9 cellular contexts compared by ENCODE assay signal in the genomic region with DNA sequence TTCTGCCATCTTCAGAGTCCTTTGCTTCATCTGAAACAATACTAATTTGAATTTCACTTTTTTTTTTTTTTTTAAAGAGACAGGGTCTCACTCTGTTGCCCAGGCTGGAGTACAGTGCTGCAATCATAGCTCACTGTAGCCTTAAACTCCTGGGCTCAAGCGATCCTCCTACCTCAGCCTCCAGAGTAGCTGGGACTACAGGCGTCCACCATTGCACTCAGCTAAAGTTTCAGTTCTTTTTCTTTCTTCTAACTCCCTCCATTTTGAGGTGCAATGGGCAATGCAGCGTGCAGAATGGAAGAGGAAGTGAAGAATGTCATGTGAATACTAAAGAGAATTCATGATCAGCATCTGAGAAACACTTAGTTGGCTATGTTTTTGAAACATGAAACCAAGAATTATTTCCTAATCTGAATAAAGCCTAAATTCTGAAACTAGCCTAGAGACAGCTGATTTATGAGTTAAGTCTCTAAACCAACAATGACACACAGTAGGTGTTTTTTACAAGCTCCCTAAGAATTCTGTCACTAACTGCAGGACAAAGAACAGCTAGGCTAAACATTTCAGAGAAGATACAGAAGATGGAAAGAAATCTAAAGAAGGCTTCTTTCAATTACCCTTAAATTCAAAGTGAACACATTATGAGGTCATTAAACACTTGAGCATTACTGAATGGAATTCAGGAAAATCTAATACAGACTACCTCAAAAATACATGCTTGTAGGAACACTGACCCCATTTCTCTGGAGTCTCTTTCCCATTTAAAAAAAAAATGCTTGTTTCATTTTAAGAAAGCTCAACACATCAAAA. TPM values are rescaled to one million over a fixed set of nuclear protein-coding genes. Genes with fewer than 3 reads are reported as not detected.
DNase-seq lines count a peak whose midpoint lies in the region; ATAC-seq and TF ChIP-seq lines count a peak whose summit lies in the region.
"Had no signal": no experiment of that assay in that cellular context is flagged by ENCODE, and none has a peak within 500 bp of the region (broad histone marks: within the 10 kb centered on the region; RNA-seq: fewer than 3 reads in every experiment).

No MANE protein-coding gene starts in this region.

- peaks cover 98% of the 10 kb centered on the region for H3K36me3 Mint-ChIP-seq in CD4-positive, alpha-beta T cell (ENCODE audit: low read depth)
- H3K36me3 Mint-ChIP-seq in dendritic cell treated with granulocyte-macrophage colony-stimulating factor and Interleukin-4, amounts not matched to agents 40 ng/mL and 50 ng/mL, for 4 days (ENCODE audit: low read depth) = peaks cover 81% of the 10 kb centered on the region
- H3K36me3 Mint-ChIP-seq in immature natural killer cell = peaks cover 19 to 50% (median 26%) of the 10 kb centered on the region in 3 donors
- H3K36me3 Mint-ChIP-seq in CD8-positive, alpha-beta T cell = peaks cover 72% of the 10 kb centered on the region

- no peak for TF ChIP-seq CTCF in CD4-positive, alpha-beta T cell (IDR thresholded peaks at IDR 0.05)
- TF ChIP-seq CTCF in CD8-positive, alpha-beta T cell (IDR thresholded peaks at IDR 0.05) = no peak
- TF ChIP-seq CTCF in colonic mucosa (IDR thresholded peaks at IDR 0.05) = no peak

- peak overlapping the region in 1 of 2 donors; percentile 17 for H3K9ac ChIP-seq in colonic mucosa (ENCODE audit: low read depth in 2 of 2, low read length in 2 of 2)

- no peak overlapping the region for H3K4me3 ChIP-seq in CD8-positive, alpha-beta T cell (ENCODE audit: low read depth, low read length)
- no peak overlapping the region for H3K4me3 ChIP-seq in colonic mucosa

- H3K4me1 Mint-ChIP-seq in CD4-positive, alpha-beta T cell (ENCODE audit: low read depth) = peaks cover 44% of the 10 kb centered on the region
- peaks cover 37% of the 10 kb centered on the region for H3K4me1 Mint-ChIP-seq in dendritic cell treated with granulocyte-macrophage colony-stimulating factor and Interleukin-4, amounts not matched to agents 40 ng/mL and 50 ng/mL, for 4 days (ENCODE audit: low read depth)
- peaks cover 17 to 22% of the 10 kb centered on the region in 2 donors for H3K4me1 Mint-ChIP-seq in immature natural killer cell
- peaks cover 20% of the 10 kb centered on the region for H3K4me1 Mint-ChIP-seq in CD8-positive, alpha-beta T cell (ENCODE audit: low read depth)

- peaks cover 11% of the 10 kb centered on the region for H3K4me1 ChIP-seq in CD8-positive, alpha-beta T cell (ENCODE audit: insufficient read depth, low read length)
- H3K4me1 ChIP-seq in colonic mucosa = no peaks in the 10 kb centered on the region

- H3K9me3 ChIP-seq in CD4-positive, alpha-beta T cell (ENCODE audit: control insufficient read depth, low read length) = no peaks in the 10 kb centered on the region
- H3K9me3 ChIP-seq in CD8-positive, alpha-beta T cell (ENCODE audit: low read length) = no peaks in the 10 kb centered on the region
- no peaks in the 10 kb centered on the region for H3K9me3 ChIP-seq in colonic mucosa

- H3K36me3 ChIP-seq in CD8-positive, alpha-beta T cell (ENCODE audit: insufficient read depth, low read length) = peaks cover 9% of the 10 kb centered on the region
- H3K36me3 ChIP-seq in colonic mucosa = peaks cover 5% of the 10 kb centered on the region

- CTCF ChIA-PET in CD4-positive, alpha-beta T cell (lab: Charles Lee) = interaction anchor here (1.8 to 4.7 kb wide), 2 partner anchors 26 to 157 kb away, joined by 7 to 14 read pairs; no protein-coding TSS in a partner anchor
- CTCF ChIA-PET in CD8-positive, alpha-beta T cell (lab: Charles Lee) = interaction anchor here (0.7 to 2.4 kb wide), 11 partner anchors 10 to 725 kb away, joined by 3 to 7 read pairs (median 4); no protein-coding TSS in a partner anchor

- no peak for DNase-seq in CD4-positive, alpha-beta T cell
- DNase-seq in immature natural killer cell (no peak), NCI-H446 (lab: John Stamatoyannopoulos, UW) (no peak), colonic mucosa (no peak)
- no peak for DNase-seq in CD8-positive, alpha-beta T cell

- no peaks in the 10 kb centered on the region for H3K27me3 ChIP-seq in CD4-positive, alpha-beta T cell (ENCODE audit: control insufficient read depth, insufficient read depth, low read length)
- H3K27me3 ChIP-seq in CD8-positive, alpha-beta T cell (ENCODE audit: insufficient read depth, low read length) = no peaks in the 10 kb centered on the region
- no peaks in the 10 kb centered on the region for H3K27me3 ChIP-seq in colonic mucosa

- peak; percentile 40 for ATAC-seq in CD4-positive, alpha-beta T cell (ENCODE audit: poor library complexity)
- ATAC-seq in GM19467 (IDR thresholded peaks at IDR 0.05; ENCODE audit: unreplicated experiment) (peak; percentile 73), HG03460 (IDR thresholded peaks at IDR 0.05; ENCODE audit: unreplicated experiment) (peak; percentile 85)
- no peak for ATAC-seq in CD8-positive, alpha-beta T cell

- H3K9me3 Mint-ChIP-seq in CD4-positive, alpha-beta T cell = no peaks in the 10 kb centered on the region
- H3K9me3 Mint-ChIP-seq in dendritic cell treated with granulocyte-macrophage colony-stimulating factor and Interleukin-4, amounts not matched to agents 40 ng/mL and 50 ng/mL, for 4 days = no peaks in the 10 kb centered on the region
- H3K9me3 Mint-ChIP-seq in immature natural killer cell = no peaks in the 10 kb centered on the region
- H3K9me3 Mint-ChIP-seq in CD8-positive, alpha-beta T cell = no peaks in the 10 kb centered on the region
- H3K9me3 Mint-ChIP-seq: activated naive CD4-positive, alpha-beta T cell treated with anti-CD3 and anti-CD28 coated beads, Interleukin-2, amount 50 U/mL, for 72 hours had no signal

- POLR2A ChIA-PET in CD4-positive, alpha-beta T cell (lab: Charles Lee) = interaction anchor here (0.6 to 1.5 kb wide), 7 partner anchors 9 to 46 kb away, joined by 3 to 9 read pairs (median 4); no protein-coding TSS in a partner anchor
- POLR2A ChIA-PET in CD8-positive, alpha-beta T cell (lab: Charles Lee) = interaction anchor here (0.6 to 1.1 kb wide), 2 partner anchors 25 to 719 kb away, joined by 3 read pairs; no protein-coding TSS in a partner anchor

- intact Hi-C loops in CD4-positive, alpha-beta T cell (cut with DNase I, micrococcal nuclease) = no loop called here
- intact Hi-C loops in dendritic cell treated with granulocyte-macrophage colony-stimulating factor and Interleukin-4, amounts not matched to agents 40 ng/mL and 50 ng/mL, for 4 days (cut with micrococcal nuclease) = no loop called here
- intact Hi-C loops in CD8-positive, alpha-beta T cell (cut with DNase I, micrococcal nuclease) = no loop called here
- intact Hi-C loops in colonic mucosa (cut with DNase I) = no loop called here

- no peaks in the 10 kb centered on the region for H3K27me3 Mint-ChIP-seq in CD4-positive, alpha-beta T cell
- no peaks in the 10 kb centered on the region for H3K27me3 Mint-ChIP-seq in dendritic cell treated with granulocyte-macrophage colony-stimulating factor and Interleukin-4, amounts not matched to agents 40 ng/mL and 50 ng/mL, for 4 days
- peaks cover 0 to 2% (median 0%) of the 10 kb centered on the region in 3 donors for H3K27me3 Mint-ChIP-seq in immature natural killer cell (ENCODE audit: low read depth in 3 of 3)
- no peaks in the 10 kb centered on the region for H3K27me3 Mint-ChIP-seq in CD8-positive, alpha-beta T cell (ENCODE audit: low read depth)

- peak overlapping the region; percentile 67 for H3K27ac Mint-ChIP-seq in CD4-positive, alpha-beta T cell
- H3K27ac Mint-ChIP-seq in dendritic cell treated with granulocyte-macrophage colony-stimulating factor and Interleukin-4, amounts not matched to agents 40 ng/mL and 50 ng/mL, for 4 days = peak overlapping the region; percentile 82
- peak overlapping the region in 3 of 6 donors; percentile 32 to 81 (median 45) for H3K27ac Mint-ChIP-seq in immature natural killer cell
- H3K27ac Mint-ChIP-seq in CD8-positive, alpha-beta T cell = no peak overlapping the region

- no peak overlapping the region for H3K27ac ChIP-seq in CD4-positive, alpha-beta T cell (ENCODE audit: low read depth, low read length)
- H3K27ac ChIP-seq in CD8-positive, alpha-beta T cell (ENCODE audit: low read depth, low read length) = no peak overlapping the region
- no peak overlapping the region for H3K27ac ChIP-seq in colonic mucosa

- H3K4me3 Mint-ChIP-seq in CD4-positive, alpha-beta T cell = peak overlapping the region; percentile 51
- no peak overlapping the region for H3K4me3 Mint-ChIP-seq in dendritic cell treated with granulocyte-macrophage colony-stimulating factor and Interleukin-4, amounts not matched to agents 40 ng/mL and 50 ng/mL, for 4 days
- H3K4me3 Mint-ChIP-seq in immature natural killer cell = no peak overlapping the region
- H3K4me3 Mint-ChIP-seq in CD8-positive, alpha-beta T cell = no peak overlapping the region

RNA-seq across cellular contexts. Expression of a gene that starts 21.0 kb away (rescaled TPM):
- total RNA-seq in CD4-positive, alpha-beta T cell = 10 to 100 TPM; 76.3 to 79.7 TPM
- 10 to 100 TPM in 1 of 3 donors, 1 to 10 TPM in 2; 2.4 to 11.1 (median 4.9) TPM for polyA plus RNA-seq in immature natural killer cell
- total RNA-seq in CD8-positive, alpha-beta T cell = 100 to 1,000 TPM; 105 to 107 TPM
- total RNA-seq in colonic mucosa = 1 to 10 TPM; 2.4 to 5.6 TPM

RNA-seq across cellular contexts. Expression of a gene that starts 53.4 kb away (rescaled TPM):
- total RNA-seq in CD4-positive, alpha-beta T cell = 100 to 1,000 TPM; 111 to 112 TPM
- polyA plus RNA-seq in immature natural killer cell = 10 to 100 TPM; 35.6 to 57.2 (median 46.9) TPM
- 100 to 1,000 TPM; 118 to 130 TPM for total RNA-seq in CD8-positive, alpha-beta T cell
- total RNA-seq in colonic mucosa = 10 to 100 TPM; 52.0 to 62.1 TPM

Comparison
In these comparisons a context has a peak if more than half of its experiments do, and no peak if none do; other contexts are left out.
1. RNA of a gene that starts 21.0 kb away (total RNA-seq): 105 to 107 TPM in CD8-positive, alpha-beta T cell and 76.3 to 79.7 TPM in CD4-positive, alpha-beta T cell; 2.4 to 5.6 TPM in colonic mucosa; every median in the first group is over 10 times any median in the second.